Comparison of ENCODE assay signal across 33 cellular contexts in genomic region chr5:23033864-23034263, GRCh38.
"Had no signal": no experiment of that assay in that cellular context is flagged by ENCODE, and none has a peak within 500 bp of the region (broad histone marks: within the 10 kb centered on the region; RNA-seq: fewer than 3 reads in every experiment).

No MANE protein-coding gene starts in this region.

- H3K9me3 ChIP-seq: adrenal gland, ascending aorta, body of pancreas, breast epithelium had no signal

- ATAC-seq: activated naive CD4-positive, alpha-beta T cell treated with anti-CD3 and anti-CD28 coated beads, Interleukin-2, amount 50 U/mL, for 72 hours; activated naive CD8-positive, alpha-beta T cell treated with anti-CD3 and anti-CD28 coated beads, Interleukin-2, amount 50 U/mL, for 24 hours; activated T-cell treated with anti-CD3 and anti-CD28 coated beads, Interleukin-2, amount 50 U/mL, for 4 hours; activated T-cell treated with anti-CD3 and anti-CD28 coated beads, Interleukin-2, amount 50 U/mL, for 72 hours; activated T-helper 17 cell treated with anti-CD3 and anti-CD28 coated beads, Interleukin-2, amount 50 U/mL, for 72 hours; body of pancreas had no signal

- H3K27ac ChIP-seq: adrenal gland, ascending aorta, body of pancreas, brain microvascular endothelial cell, breast epithelium, cardiac muscle cell had no signal

- DNase-seq: activated effector memory CD4-positive, alpha-beta T cell treated with anti-CD3 and anti-CD28 coated beads, Interleukin-2, amount 50 U/mL, for 16 hours; activated effector memory CD4-positive, alpha-beta T cell treated with Interleukin-2 at 50 U/mL for 16 hours; activated gamma-delta T cell; activated gamma-delta T cell treated with Interleukin-2 at 50 U/mL for 16 hours; activated naive CD4-positive, alpha-beta T cell; activated naive CD4-positive, alpha-beta T cell treated with anti-CD3 and anti-CD28 coated beads for 36 hours; activated naive CD4-positive, alpha-beta T cell treated with anti-CD3 and anti-CD28 coated beads, Interleukin-2, amount 10 ng/mL, durations not matched to agents 7 days and 5 days; activated naive CD4-positive, alpha-beta T cell treated with anti-CD3 and anti-CD28 coated beads, Interleukin-2, amount 50 U/mL, for 16 hours; activated naive CD4-positive, alpha-beta T cell treated with Interleukin-2 at 50 U/mL for 16 hours; activated naive CD8-positive, alpha-beta T cell treated with anti-CD3 and anti-CD28 coated beads for 36 hours; activated naive CD8-positive, alpha-beta T cell treated with anti-CD3 and anti-CD28 coated beads, Interleukin-2, amount 10 ng/mL, durations not matched to agents 7 days and 5 days; activated naive CD8-positive, alpha-beta T cell treated with anti-CD3 and anti-CD28 coated beads, Interleukin-2, amount 50 U/mL, for 24 hours; activated T-cell treated with anti-CD3 and anti-CD28 coated beads, Interleukin-2, amount 50 U/mL, for 24 hours; activated T-cell treated with anti-CD3 and anti-CD28 coated beads, Interleukin-2, amount 50 U/mL, for 4 hours; activated T-cell treated with anti-CD3 and anti-CD28 coated beads, Interleukin-2, amount 50 U/mL, for 48 hours; activated T-cell treated with anti-CD3 and anti-CD28 coated beads, Interleukin-2, amount 50 U/mL, for 72 hours; adrenal gland; amniotic stem cell; amygdala; anterior cingulate cortex; aorta; body of pancreas; brain microvascular endothelial cell; caudate nucleus; central memory CD4-positive, alpha-beta T cell; cerebellar nuclear complex had no signal

- FAIRE-seq: astrocyte, bronchial epithelial cell had no signal

- H3K4me3 ChIP-seq: adrenal gland, ascending aorta, body of pancreas, breast epithelium, cardiac muscle cell had no signal

- H3K36me3 ChIP-seq: adrenal gland, ascending aorta, brain microvascular endothelial cell, breast epithelium, cardiac muscle cell had no signal

- H3K27me3 ChIP-seq: adrenal gland, ascending aorta, body of pancreas, brain microvascular endothelial cell, breast epithelium, cardiac muscle cell had no signal

- H3K4me1 ChIP-seq: adrenal gland, ascending aorta, body of pancreas, breast epithelium had no signal
